Comparison of ENCODE assay signal across 18 cellular contexts in the genomic region with DNA sequence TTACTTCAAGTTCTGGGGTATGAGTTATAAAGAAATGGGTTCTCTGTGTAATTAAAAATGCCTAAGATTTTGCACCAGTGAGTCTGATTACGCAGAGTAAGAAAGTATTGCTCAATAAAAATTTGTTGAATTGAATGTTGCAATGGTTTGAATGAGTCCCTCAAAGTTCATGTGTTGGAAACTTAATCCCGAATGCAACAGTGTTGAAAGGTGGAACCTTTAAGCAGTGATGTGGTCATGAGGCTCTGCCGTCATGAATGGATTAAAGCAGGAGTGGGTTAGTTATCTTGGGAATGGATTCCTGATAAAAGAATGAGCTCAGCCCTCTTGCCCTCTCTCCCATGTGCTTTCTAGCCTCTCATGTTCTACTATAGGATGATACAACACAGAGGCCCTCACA. TPM values are rescaled to one million over a fixed set of nuclear protein-coding genes. Genes with fewer than 3 reads are reported as not detected.
DNase-seq lines count a peak whose midpoint lies in the region; ATAC-seq and TF ChIP-seq lines count a peak whose summit lies in the region.
"Had no signal": no experiment of that assay in that cellular context is flagged by ENCODE, and none has a peak within 500 bp of the region (broad histone marks: within the 10 kb centered on the region; RNA-seq: fewer than 3 reads in every experiment).

No MANE protein-coding gene starts in this region.

- no peaks in the 10 kb centered on the region for H3K36me3 Mint-ChIP-seq in progenitor cell of endocrine pancreas (ENCODE audit: insufficient read depth)

- H3K36me3 ChIP-seq in RWPE2 (ENCODE audit: low read depth), result no peaks in the 10 kb centered on the region
- H3K36me3 ChIP-seq in SJCRH30, result no peaks in the 10 kb centered on the region
- H3K36me3 ChIP-seq: thoracic aorta had no signal

- H3K27ac ChIP-seq in RWPE2 (ENCODE audit: poor library complexity, severe bottlenecking) (no peak overlapping the region), SJCRH30 (no peak overlapping the region)
- H3K27ac ChIP-seq: thoracic aorta had no signal

- peaks cover 35% of the 10 kb centered on the region for H3K4me1 Mint-ChIP-seq in progenitor cell of endocrine pancreas (ENCODE audit: low read depth)
- H3K4me1 Mint-ChIP-seq: activated T-helper 17 cell treated with anti-CD3 and anti-CD28 coated beads, Interleukin-2, amount 50 U/mL, for 72 hours had no signal

- no peak overlapping the region for H3K4me3 ChIP-seq in RWPE2 (ENCODE audit: severe bottlenecking)
- H3K4me3 ChIP-seq in SJCRH30, result no peak overlapping the region
- H3K4me3 ChIP-seq: skin epidermis, thoracic aorta had no signal

- H3K27me3 Mint-ChIP-seq in progenitor cell of endocrine pancreas, result no peaks in the 10 kb centered on the region

- DNase-seq in H4 (ENCODE audit: low spot score), result peak; percentile 41
- no peak for DNase-seq in RWPE2 (ENCODE audit: low spot score)
- peak; percentile 14 for DNase-seq in fibroblast of peridontal ligament (ENCODE audit: extremely low read depth)
- no peak for DNase-seq in progenitor cell of endocrine pancreas (ENCODE audit: low spot score, unreplicated experiment)
- no peak for DNase-seq in NCI-H128 (lab: John Stamatoyannopoulos, UW; ENCODE audit: unreplicated experiment)
- DNase-seq in SJCRH30, result no peak
- DNase-seq in T-helper 9 cell, result no peak
- DNase-seq in DMS79 treated with DMSO at 0.1 percent for 48 hours (lab: John Stamatoyannopoulos, UW), result no peak
- DNase-seq: cortex of kidney, DMS153, NCI-H1092, NCI-H2171 treated with DMSO at 0.1 percent for 48 hours, occipital lobe, SHP77, T-helper 17 cell had no signal

- no peak for TF ChIP-seq CTCF in RWPE2 (IDR thresholded peaks at IDR 0.05; ENCODE audit: poor library complexity, severe bottlenecking)
- TF ChIP-seq CTCF in progenitor cell of endocrine pancreas (IDR thresholded peaks at IDR 0.05; ENCODE audit: unreplicated experiment), result no peak

- H3K9me3 Mint-ChIP-seq in progenitor cell of endocrine pancreas (ENCODE audit: low read depth), result peaks cover 4% of the 10 kb centered on the region
- H3K9me3 Mint-ChIP-seq: activated T-helper 17 cell treated with anti-CD3 and anti-CD28 coated beads, Interleukin-2, amount 50 U/mL, for 72 hours had no signal

- H3K4me1 ChIP-seq in RWPE2 (ENCODE audit: insufficient read depth, poor library complexity, severe bottlenecking), result peaks cover 17% of the 10 kb centered on the region
- H3K4me1 ChIP-seq in SJCRH30, result no peaks in the 10 kb centered on the region

- H3K9me3 ChIP-seq in RWPE2 (ENCODE audit: severe bottlenecking) (no peaks in the 10 kb centered on the region), SJCRH30 (replicated peaks) (no peaks in the 10 kb centered on the region)
- H3K9me3 ChIP-seq: thoracic aorta had no signal

- ATAC-seq in RWPE2 (ENCODE audit: low read depth), result peak; percentile 58
- ATAC-seq: T-helper 17 cell had no signal

- H3K4me3 Mint-ChIP-seq in progenitor cell of endocrine pancreas (ENCODE audit: low read depth), result no peak overlapping the region
- H3K4me3 Mint-ChIP-seq: activated T-helper 17 cell treated with anti-CD3 and anti-CD28 coated beads, Interleukin-2, amount 50 U/mL, for 72 hours; T-helper 17 cell had no signal

- peak overlapping the region; percentile 8 for H3K27ac Mint-ChIP-seq in progenitor cell of endocrine pancreas
- H3K27ac Mint-ChIP-seq: activated T-helper 17 cell treated with anti-CD3 and anti-CD28 coated beads, Interleukin-2, amount 50 U/mL, for 72 hours; T-helper 17 cell had no signal

- H3K27me3 ChIP-seq in RWPE2 (ENCODE audit: insufficient read depth, poor library complexity, severe bottlenecking) (no peaks in the 10 kb centered on the region), SJCRH30 (no peaks in the 10 kb centered on the region)

RNA-seq across cellular contexts. Expression of a gene that starts 52.7 kb away (rescaled TPM):
- 6.2 and 10.6 TPM in 2 replicates for total RNA-seq in H4 (2014; rRNA removed; shearing (Covaris generic))
- total RNA-seq in progenitor cell of endocrine pancreas, result 79.7 and 80.2 TPM in 2 replicates
- total RNA-seq in SJCRH30 (2014; rRNA removed; shearing (Covaris generic)), result 10.5 and 12.2 TPM in 2 replicates

Comparison
In these comparisons a context has a peak if more than half of its experiments do, and no peak if none do; other contexts are left out.
1. DNase-seq: peak in H4 (single experiment) and fibroblast of peridontal ligament (single experiment); none in RWPE2 (single experiment), progenitor cell of endocrine pancreas (single experiment), NCI-H128 (single experiment), SJCRH30 (0 of 2), T-helper 9 cell (single experiment) and DMS79 treated with DMSO at 0.1 percent for 48 hours (single experiment).